ENCODE assay signal across 12 cellular contexts in the genomic region with DNA sequence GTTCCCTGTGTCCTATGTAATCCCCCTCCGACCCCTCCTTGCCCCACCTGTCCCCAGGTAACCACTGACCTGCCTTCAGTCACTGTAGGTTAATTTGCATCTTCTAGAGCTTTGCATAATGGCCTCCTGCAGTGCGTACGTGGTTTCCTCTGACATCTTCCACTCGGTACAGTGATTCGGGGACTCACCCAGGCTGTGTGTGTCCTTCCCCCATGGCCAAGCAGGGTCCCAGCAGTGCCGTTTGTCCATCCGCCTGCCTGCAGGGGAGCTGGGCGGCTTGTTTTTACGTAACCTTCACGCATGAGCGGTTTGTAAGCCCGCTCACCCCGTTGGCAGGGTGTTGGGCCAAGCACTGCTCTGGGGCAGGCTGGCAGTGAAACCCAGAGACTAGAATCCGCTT. TPM values are rescaled to one million over a fixed set of nuclear protein-coding genes. Genes with fewer than 3 reads are reported as not detected.
DNase-seq lines count a peak whose midpoint lies in the region; ATAC-seq, FAIRE-seq and TF ChIP-seq lines count a peak whose summit lies in the region.
"Had no signal": no experiment of that assay in that cellular context is flagged by ENCODE, and none has a peak within 500 bp of the region (broad histone marks: within the 10 kb centered on the region; RNA-seq: fewer than 3 reads in every experiment).

No MANE protein-coding gene starts in this region.

- H3K9ac ChIP-seq in MM.1S (ENCODE audit: low read length): no peak overlapping the region

- H3K9me3 Mint-ChIP-seq in naive B cell: no peaks in the 10 kb centered on the region

- no peaks in the 10 kb centered on the region for H3K27me3 Mint-ChIP-seq in naive B cell

- H3K27me3 ChIP-seq in WERI-Rb-1 (ENCODE audit: insufficient read depth, low read depth, severe bottlenecking) (no peaks in the 10 kb centered on the region), MM.1S (replicated peaks; ENCODE audit: insufficient read depth, low read length) (no peaks in the 10 kb centered on the region)
- H3K27me3 ChIP-seq: breast epithelium, pancreas had no signal

- CTCF ChIA-PET in HEK293 (lab: Yijun Ruan, JAX): interaction anchor here (1.8 kb wide), 1 partner anchor 10 kb away, joined by 5 read pairs; no protein-coding TSS in a partner anchor

- H3K27ac ChIP-seq in HEK293 (ENCODE audit: extremely low read depth, low read depth, low read length) (no peak overlapping the region), WERI-Rb-1 (peak overlapping the region; percentile 87), MM.1S (ENCODE audit: low read length) (no peak overlapping the region)
- H3K27ac ChIP-seq: breast epithelium, pancreas had no signal

- POLR2A ChIA-PET in HEK293 (lab: Yijun Ruan, JAX): no interaction called here

- H4K20me1 ChIP-seq in MM.1S (ENCODE audit: insufficient read depth, low read length): 0 out of 2 replicates have a peak, but pooled peaks cover 3% of the 10 kb centered on the region

- H3K4me2 ChIP-seq in MM.1S (ENCODE audit: low read depth, low read length): no peak overlapping the region

- no peaks in the 10 kb centered on the region for H3F3A ChIP-seq in MM.1S (ENCODE audit: insufficient read depth, low read length)

- no peak overlapping the region for H2AFZ ChIP-seq in MM.1S (ENCODE audit: low read length)

- no peaks in the 10 kb centered on the region for H3K9me2 ChIP-seq in MM.1S (replicated peaks; ENCODE audit: insufficient read depth, low read length)

- H3K4me3 ChIP-seq in HEK293 (ENCODE audit: low read depth, low read length) (no peak overlapping the region), WERI-Rb-1 (ENCODE audit: low read depth, low read length) (no peak overlapping the region), MM.1S (ENCODE audit: low read length) (no peak overlapping the region)
- H3K4me3 ChIP-seq: breast epithelium, pancreas had no signal

- H3K36me3 ChIP-seq in HEK293 (ENCODE audit: control insufficient read depth in 2 of 2, insufficient read depth in 1 of 2, low read length in 2 of 2) (peaks cover 0 to 8% of the 10 kb centered on the region in 2 experiments; a peak in 2 of 3 replicates), WERI-Rb-1 (peaks cover 15% of the 10 kb centered on the region; the same call in 1 of the 2 replicates), MM.1S (replicated peaks; ENCODE audit: insufficient read depth, low read length) (no peaks in the 10 kb centered on the region)
- H3K36me3 ChIP-seq: breast epithelium, pancreas had no signal

- H3K4me3 Mint-ChIP-seq in naive B cell: peak overlapping the region; percentile 47 to 89 (median 78)

- peaks cover 35 to 75% (median 54%) of the 10 kb centered on the region in 3 donors for H3K4me1 Mint-ChIP-seq in naive B cell

- peak; percentile 64; the same call in 1 of the 2 replicates for TF ChIP-seq POLR2A in GM12892 (IDR thresholded peaks at IDR 0.05; ENCODE audit: low read depth, low read length)

- DNase-seq in GM12892 (ENCODE audit: insufficient read length) (no peak), WERI-Rb-1 (peak; percentile 61), naive B cell (peak; percentile 82), T-helper 2 cell (no peak), GF-D8 (lab: John Stamatoyannopoulos, UW) (no peak), MM.1S (no peak), OCI-M1 (lab: John Stamatoyannopoulos, UW) (no peak)
- DNase-seq: kidney glomerular epithelial cell, NCI-H774, pancreas had no signal

- H3K27ac Mint-ChIP-seq in naive B cell: peak overlapping the region; percentile 99 to 100 (median 99)

- peaks cover 79% of the 10 kb centered on the region for H3K79me2 ChIP-seq in MM.1S (ENCODE audit: low read length)

- TF ChIP-seq CTCF in HEK293 (tag by site-specific recombination; IDR thresholded peaks at IDR 0.05) (no peak), WERI-Rb-1 (IDR thresholded peaks at IDR 0.05; ENCODE audit: low read depth, low read length) (no peak), MM.1S (IDR thresholded peaks at IDR 0.05; ENCODE audit: low read length) (no peak)

- FAIRE-seq in GM12892 (lab: Jason Lieb, UNC): peak; percentile 91
- FAIRE-seq: pancreas had no signal

- peak; percentile 89 to 90 for ATAC-seq in naive B cell (ENCODE audit: low read depth in 2 of 2)

- H3K9me3 ChIP-seq in HEK293 (ENCODE audit: control insufficient read depth, insufficient read depth, low read depth, low read length) (no peaks in the 10 kb centered on the region), WERI-Rb-1 (ENCODE audit: severe bottlenecking) (no peaks in the 10 kb centered on the region), MM.1S (replicated peaks; ENCODE audit: insufficient read depth, low read length) (no peaks in the 10 kb centered on the region)
- H3K9me3 ChIP-seq: breast epithelium, pancreas had no signal

- H3K36me3 Mint-ChIP-seq in naive B cell: no peaks in the 10 kb centered on the region

- peaks cover 12% of the 10 kb centered on the region for H3K4me1 ChIP-seq in HEK293 (ENCODE audit: control insufficient read depth, insufficient read depth, low read length)
- no peaks in the 10 kb centered on the region for H3K4me1 ChIP-seq in MM.1S (ENCODE audit: low read length)
- H3K4me1 ChIP-seq: breast epithelium, pancreas had no signal

TF ChIP-seq in HEK293, 187 proteins besides CTCF, POLR2A, EP300 and RAD21:
- TF ChIP-seq OSR2 (tag by site-specific recombination; IDR thresholded peaks at IDR 0.05): 0 out of 2 replicates have a peak, but pooled peaks have one; percentile 5
- peak; percentile 46; the same call in 1 of the 2 replicates for TF ChIP-seq ZIC2 (tag by site-specific recombination; IDR thresholded peaks at IDR 0.05)
- 0 out of 2 replicates have a peak, but pooled peaks have one; percentile 18 for TF ChIP-seq ZBTB8A (tag by site-specific recombination; IDR thresholded peaks at IDR 0.05)
- TF ChIP-seq ZFP3 (tag by site-specific recombination; IDR thresholded peaks at IDR 0.05; ENCODE audit: low read depth): no peak
- 0 out of 2 replicates have a peak, but pooled peaks have one; percentile 20 for TF ChIP-seq ZEB2 (tag by site-specific recombination; IDR thresholded peaks at IDR 0.05)
- TF ChIP-seq, protein P1, sequence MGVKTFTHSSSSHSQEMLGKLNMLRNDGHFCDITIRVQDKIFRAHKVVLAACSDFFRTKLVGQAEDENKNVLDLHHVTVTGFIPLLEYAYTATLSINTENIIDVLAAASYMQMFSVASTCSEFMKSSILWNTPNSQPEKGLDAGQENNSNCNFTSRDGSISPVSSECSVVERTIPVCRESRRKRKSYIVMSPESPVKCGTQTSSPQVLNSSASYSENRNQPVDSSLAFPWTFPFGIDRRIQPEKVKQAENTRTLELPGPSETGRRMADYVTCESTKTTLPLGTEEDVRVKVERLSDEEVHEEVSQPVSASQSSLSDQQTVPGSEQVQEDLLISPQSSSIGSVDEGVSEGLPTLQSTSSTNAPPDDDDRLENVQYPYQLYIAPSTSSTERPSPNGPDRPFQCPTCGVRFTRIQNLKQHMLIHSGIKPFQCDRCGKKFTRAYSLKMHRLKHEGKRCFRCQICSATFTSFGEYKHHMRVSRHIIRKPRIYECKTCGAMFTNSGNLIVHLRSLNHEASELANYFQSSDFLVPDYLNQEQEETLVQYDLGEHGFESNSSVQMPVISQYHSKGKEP (tag by site-specific recombination; IDR thresholded peaks at IDR 0.05): peak; percentile 67; the same call in 1 of the 2 replicates
- TF ChIP-seq SALL2 (tag by site-specific recombination; IDR thresholded peaks at IDR 0.05; ENCODE audit: borderline replicate concordance): no peak
- TF ChIP-seq ZNF677 (tag by site-specific recombination; IDR thresholded peaks at IDR 0.05): no peak

RNA-seq across cellular contexts. Expression of gene MAPK8IP3, which starts 7.9 kb away (rescaled TPM):
- 34.2 TPM for polyA plus RNA-seq in GM12892 (2012; ENCODE audit: missing spikeins)
- 10 to 100 TPM in 1 of 6 donors, 1 to 10 TPM in 5; 1.2 to 10.1 (median 2.2) TPM for polyA plus RNA-seq in naive B cell (ENCODE audit: low read depth in 6 of 6)

RNA-seq across cellular contexts. Expression of gene JPT2, which starts 35.9 kb away (rescaled TPM):
- 38.6 TPM for polyA plus RNA-seq in GM12892 (2012; ENCODE audit: missing spikeins)
- 10 to 100 TPM in 5 of 6 donors, 1 to 10 TPM in 1; 6.8 to 14.4 (median 11.5) TPM for polyA plus RNA-seq in naive B cell (ENCODE audit: low read depth in 6 of 6)

RNA-seq across cellular contexts. Expression of gene NME3, which starts 57.4 kb away (rescaled TPM):
- polyA plus RNA-seq in GM12892 (2012; ENCODE audit: missing spikeins): 11.8 TPM
- polyA plus RNA-seq in naive B cell (ENCODE audit: low read depth in 6 of 6): 10 to 100 TPM; 32.0 to 61.1 (median 49.1) TPM

RNA-seq across cellular contexts. Expression of gene EME2, which starts 58.7 kb away (rescaled TPM):
- 6.3 TPM for polyA plus RNA-seq in GM12892 (2012; ENCODE audit: missing spikeins)
- polyA plus RNA-seq in naive B cell (ENCODE audit: low read depth in 6 of 6): 1 to 10 TPM in 1 of 6 donors, under 1 TPM in 5; 0.43 to 2.8 (median 0.93) TPM

RNA-seq across cellular contexts. Expression of gene MRPS34, which starts 59.0 kb away (rescaled TPM):
- 58.1 TPM for polyA plus RNA-seq in GM12892 (2012; ENCODE audit: missing spikeins)
- polyA plus RNA-seq in naive B cell (ENCODE audit: low read depth in 6 of 6): 100 to 1,000 TPM in 4 of 6 donors, 10 to 100 TPM in 2; 76.4 to 120 (median 108) TPM

Comparison
In these comparisons a context has a peak if more than half of its experiments do, and no peak if none do; other contexts are left out.
1. DNase-seq: peak in WERI-Rb-1 (single experiment) and naive B cell (single experiment); none in GM12892 (single experiment), T-helper 2 cell (0 of 5), GF-D8 (single experiment), MM.1S (single experiment) and OCI-M1 (single experiment).